In genomic region chr11:33539659-33540249, GRCh38 we compare ENCODE assay signal across 2 cellular contexts.
TF ChIP-seq lines count a peak whose summit lies in the region.

No MANE protein-coding gene starts in this region.

TF ChIP-seq in SK-N-SH, 30 proteins besides CTCF, POLR2A, EP300 and RAD21 (continued from another document):
- TF ChIP-seq PBX3 (IDR thresholded peaks at IDR 0.05) (no peak), RXRA (IDR thresholded peaks at IDR 0.05; ENCODE audit: borderline replicate concordance, low read depth) (no peak), SMC3 (IDR thresholded peaks at IDR 0.05; ENCODE audit: low read depth, low read length) (no peak), GABPA (IDR thresholded peaks at IDR 0.05; ENCODE audit: low read depth) (no peak)

TF ChIP-seq in SK-N-SH treated with all-trans-retinoic acid at 6 μM for 48 hours, 23 proteins besides CTCF, POLR2A, EP300 and RAD21 (continued from another document):
- TF ChIP-seq ZNF70 (CRISPR knock-in tag; IDR thresholded peaks at IDR 0.05): no peak
